Comparison of ENCODE assay signal across 9 cellular contexts in the genomic region with DNA sequence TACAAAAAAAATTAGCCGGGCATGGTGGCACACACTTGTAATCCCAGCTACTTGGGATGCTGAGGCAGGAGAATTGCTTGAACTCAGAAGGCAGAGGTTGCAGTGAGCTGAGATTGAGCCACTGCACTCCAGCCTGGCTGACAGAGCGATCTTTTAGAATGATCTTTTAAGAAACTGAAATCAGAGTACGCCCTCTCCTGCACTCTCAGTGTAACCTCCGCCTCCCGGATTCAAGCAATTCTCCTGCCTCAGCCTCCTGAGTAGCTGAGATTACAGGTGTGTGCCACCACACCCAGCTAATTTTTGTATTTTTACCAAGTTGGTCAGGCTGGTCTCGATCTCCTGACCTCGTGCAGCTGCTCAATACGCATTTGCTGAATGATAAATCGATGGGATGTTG. TPM values are rescaled to one million over a fixed set of nuclear protein-coding genes. Genes with fewer than 3 reads are reported as not detected.
DNase-seq lines count a peak whose midpoint lies in the region; ATAC-seq, FAIRE-seq and TF ChIP-seq lines count a peak whose summit lies in the region.
"Not testable (repeated sequence)": the region's sequence is repeated elsewhere in the genome, so short reads cannot be mapped to it uniquely, and the experiment has no call there.
"Had no signal": no experiment of that assay in that cellular context is flagged by ENCODE, and none has a peak within 500 bp of the region (broad histone marks: within the 10 kb centered on the region; RNA-seq: fewer than 3 reads in every experiment).

No MANE protein-coding gene starts in this region.

- CTCF ChIA-PET in HCT116 (lab: Charles Lee): interaction anchor here (0.6 to 1.4 kb wide), 5 partner anchors 21 to 433 kb away, joined by 3 to 6 read pairs (median 4); partner anchors contain the start of gene POGZ
- CTCF ChIA-PET in HepG2 (lab: Yijun Ruan, JAX; ENCODE audit: low intra/inter-chr PET ratio, low total read pairs): interaction anchor here (1.7 to 2.4 kb wide), 4 partner anchors 41 to 199 kb away, joined by 6 to 21 read pairs (median 16); no protein-coding TSS in a partner anchor

- intact Hi-C loops in HCT116 (cut with micrococcal nuclease): loop anchor here (2.0 kb wide), 1 partner anchor 139 kb away; no protein-coding TSS in a partner anchor
- intact Hi-C loops in HepG2 (cut with micrococcal nuclease; ENCODE audit: unreplicated experiment): loop anchor here (2.0 kb wide), 1 partner anchor 103 kb away; no protein-coding TSS in a partner anchor

- H3K79me2 ChIP-seq in HCT116 (ENCODE audit: insufficient read depth, low read length); HepG2 (ENCODE audit: insufficient read depth, low read length): not testable (repeated sequence)

- BruUV-seq in HCT116 (replicated peaks; lab: Mats Ljungman, UMichigan); HepG2 (replicated peaks; lab: Mats Ljungman, UMichigan): not testable (repeated sequence)

- in situ Hi-C loops in HepG2 (cut with HindIII; ENCODE audit: extremely low pct_ligation_motif_present, low pct_unique_long_range_greater_than_20kb): loop anchor here (10.0 to 25.0 kb wide), 2 partner anchors 139 to 197 kb away; partner anchors contain the start of gene TUFT1

- not testable (repeated sequence) for ATAC-seq in HCT116, foreskin keratinocyte, HepG2

- H3K9me2 ChIP-seq in HCT116 (ENCODE audit: insufficient read depth): not testable (repeated sequence)

- not testable (repeated sequence) for TF ChIP-seq EP300 in HepG2 (IDR thresholded peaks at IDR 0.05; ENCODE audit: low read depth in 2 of 2, low read length in 2 of 2); HepG2 (CRISPR knock-in tag; IDR thresholded peaks at IDR 0.05; ENCODE audit: borderline replicate concordance)

- 0 out of 6 replicates have a peak, but pooled peaks of 1 of the 3 experiments have one; percentile 5 for TF ChIP-seq CTCF in HCT116 (IDR thresholded peaks at IDR 0.05 in 2 of 3, conservative IDR thresholded peaks at IDR 0.05 in 1 of 3; ENCODE audit: borderline replicate concordance in 1 of 3, insufficient read depth in 1 of 3, low read depth in 2 of 3, low read length in 2 of 3)
- peak; percentile 40; the same call in 1 of the 2 replicates for TF ChIP-seq CTCF in WERI-Rb-1 (IDR thresholded peaks at IDR 0.05; ENCODE audit: low read depth, low read length)
- peak; percentile 5 for TF ChIP-seq CTCF in foreskin keratinocyte (conservative IDR thresholded peaks at IDR 0.05)
- TF ChIP-seq CTCF in HepG2 (CRISPR knock-in tag; IDR thresholded peaks at IDR 0.05): not testable (repeated sequence)

- H3K4me1 ChIP-seq in HCT116 (ENCODE audit: control insufficient read depth in 1 of 2, insufficient read depth in 2 of 2, low read length in 2 of 2); foreskin keratinocyte: not testable (repeated sequence)
- peaks cover 24% of the 10 kb centered on the region for H3K4me1 ChIP-seq in HepG2 (ENCODE audit: insufficient read depth, low read length)

- not testable (repeated sequence) for H3K36me3 ChIP-seq in HCT116 (ENCODE audit: control insufficient read depth in 1 of 2, insufficient read depth in 2 of 2, low read length in 2 of 2); WERI-Rb-1; HepG2 (replicated peaks in 1 of 2; ENCODE audit: control insufficient read depth in 1 of 2, insufficient read depth in 2 of 2, low read length in 2 of 2)

- not testable (repeated sequence) for H3K27ac ChIP-seq in HCT116 (ENCODE audit: low read depth, low read length); WERI-Rb-1; foreskin keratinocyte; HepG2 (ENCODE audit: extremely low read length, insufficient read depth, low read length)

- H2AFZ ChIP-seq in HCT116 (ENCODE audit: low read depth, low read length, poor library complexity, severe bottlenecking); HepG2 (ENCODE audit: low read length): not testable (repeated sequence)

- not testable (repeated sequence) for DNase-seq in HCT116 (ENCODE audit: low read depth, low spot score); foreskin keratinocyte; HepG2 (ENCODE audit: low spot score)
- peak; percentile 50 for DNase-seq in WERI-Rb-1

- RAD21 ChIA-PET in HCT116 (lab: Charles Lee; ENCODE audit: low non-redundant PET in 1 of 2, low total read pairs in 2 of 2, uncharacterized antibody in 2 of 2, unreplicated experiment in 2 of 2): interaction anchor here (0.6 to 1.4 kb wide), 3 partner anchors 33 to 103 kb away, joined by 4 to 6 read pairs (median 5); no protein-coding TSS in a partner anchor

- H4K20me1 ChIP-seq in HCT116 (ENCODE audit: insufficient read depth); HepG2 (ENCODE audit: insufficient read depth, low read length): not testable (repeated sequence)

- not testable (repeated sequence) for H3K9me3 ChIP-seq in HCT116 (ENCODE audit: control insufficient read depth in 1 of 2, insufficient read depth in 1 of 2, low read depth in 1 of 2, low read length in 2 of 2)
- H3K9me3 ChIP-seq in WERI-Rb-1 (ENCODE audit: severe bottlenecking) (peaks cover 21% of the 10 kb centered on the region), HepG2 (ENCODE audit: low read length) (peaks cover 16% of the 10 kb centered on the region; the same call in 1 of the 2 replicates)

- FAIRE-seq in HepG2 (lab: Jason Lieb, UNC): not testable (repeated sequence)

- WGBS in HepG2 (ENCODE audit: low lambda C conversion rate): 50% methylated on average over 9 of the region's 9 CpGs

- not testable (repeated sequence) for H3K4me3 ChIP-seq in HCT116 (replicated peaks in 1 of 2; ENCODE audit: low read depth in 1 of 2, low read length in 2 of 2); WERI-Rb-1 (ENCODE audit: low read depth, low read length); HepG2 (replicated peaks in 1 of 3; ENCODE audit: insufficient read depth in 1 of 3, low read depth in 2 of 3, low read length in 3 of 3)

- H3K27me3 ChIP-seq in HCT116 (ENCODE audit: insufficient read depth, low read length); WERI-Rb-1 (ENCODE audit: insufficient read depth, low read depth, severe bottlenecking); foreskin keratinocyte; HepG2 (ENCODE audit: control insufficient read depth in 1 of 2, insufficient read depth in 2 of 2, low read length in 2 of 2): not testable (repeated sequence)

- TF ChIP-seq POLR2A in HCT116 (IDR thresholded peaks at IDR 0.05; ENCODE audit: borderline replicate concordance, extremely low read depth, insufficient read depth, insufficient read length); HepG2 (IDR thresholded peaks at IDR 0.05; ENCODE audit: insufficient read depth in 1 of 2, low read depth in 2 of 2, low read length in 2 of 2): not testable (repeated sequence)

- H3K4me2 ChIP-seq in HCT116 (ENCODE audit: low read length); HepG2 (ENCODE audit: low read depth, low read length): not testable (repeated sequence)

- TF ChIP-seq RAD21 in HCT116 (IDR thresholded peaks at IDR 0.05; ENCODE audit: low read depth): peak; percentile 30; the same call in 1 of the 2 replicates
- not testable (repeated sequence) for TF ChIP-seq RAD21 in HepG2 (CRISPR knock-in tag; IDR thresholded peaks at IDR 0.05)

- not testable (repeated sequence) for H3K9ac ChIP-seq in HCT116 (ENCODE audit: low read length); HepG2 (ENCODE audit: insufficient read depth, low read depth, low read length)

- POLR2A ChIA-PET in HCT116 (lab: Charles Lee): interaction anchor here (2.5 kb wide), 1 partner anchor 194 kb away, joined by 10 read pairs; the partner anchor contains the start of gene TUFT1
- POLR2A ChIA-PET in HepG2 (lab: Yijun Ruan, JAX): not testable (repeated sequence)

RNA-seq across cellular contexts. Expression of gene RIIAD1, which starts 12.7 kb away (rescaled TPM):
- total RNA-seq in HCT116 (2021; ENCODE audit: unreplicated experiment): 0.12 TPM
- polyA plus RNA-seq in HCT116 (2012): not detected in 2 replicates
- total RNA-seq in foreskin keratinocyte: not detected in 2 replicates
- polyA plus RNA-seq in foreskin keratinocyte: not detected in 2 replicates
- total RNA-seq in HepG2 (2016; rRNA removed; fragmentation: Illumina TruSeq; extraction: Trizol): not detected in 2 replicates
- total RNA-seq in HepG2 (2016; cell fraction: cytosol; rRNA removed; fragmentation: Illumina TruSeq; extraction: Trizol; ENCODE audit: low read depth): not detected in 2 replicates
- total RNA-seq in HepG2 (2016; cell fraction: insoluble cytoplasmic fraction; rRNA removed; fragmentation: Illumina TruSeq; extraction: Trizol): not detected in 2 replicates
- not detected in 2 replicates for total RNA-seq in HepG2 (2016; cell fraction: membrane; rRNA removed; fragmentation: Illumina TruSeq; extraction: Trizol)
- total RNA-seq in HepG2 (2016; cell fraction: nucleus; rRNA removed; fragmentation: Illumina TruSeq; extraction: Trizol): not detected in 2 replicates
- polyA plus RNA-seq in HepG2 (2011; rRNA removed): not detected in 2 replicates
- polyA plus RNA-seq in HepG2 (2011; cell fraction: cytosol; rRNA removed): not detected in 2 replicates
- not detected in 2 replicates for polyA plus RNA-seq in HepG2 (2011; cell fraction: nucleus; rRNA removed)
- polyA plus RNA-seq in HepG2 (2012): not detected in 2 replicates
- polyA plus RNA-seq in HepG2 (2016; cell fraction: cytosol; fragmentation: Illumina TruSeq; extraction: Trizol; ENCODE audit: low read depth): not detected in 2 replicates
- not detected in 2 replicates for polyA plus RNA-seq in HepG2 (2016; cell fraction: insoluble cytoplasmic fraction; fragmentation: Illumina TruSeq; extraction: Trizol; ENCODE audit: low read depth)
- polyA plus RNA-seq in HepG2 (2016; cell fraction: membrane; fragmentation: Illumina TruSeq; extraction: Trizol; ENCODE audit: low read depth): not detected in 2 replicates
- not detected in 2 replicates for polyA plus RNA-seq in HepG2 (2016; cell fraction: nucleus; fragmentation: Illumina TruSeq; extraction: Trizol; ENCODE audit: insufficient read depth, low read depth)
- not detected in 2 replicates for polyA minus RNA-seq in HepG2 (2011; rRNA and poly(A)+ RNA removed; ENCODE audit: low replicate concordance)
- polyA minus RNA-seq in HepG2 (2011; cell fraction: cytosol; rRNA and poly(A)+ RNA removed): not detected in 2 replicates
- polyA minus RNA-seq in HepG2 (2011; cell fraction: nucleus; rRNA and poly(A)+ RNA removed): not detected in 2 replicates
- total RNA-seq: A673; Calu3; CD4-positive, alpha-beta T cell; CD8-positive, alpha-beta T cell had no signal
- polyA plus RNA-seq: AG04450 had no signal

RNA-seq across cellular contexts. Expression of gene CELF3, which starts 17.4 kb away (rescaled TPM):
- not detected for total RNA-seq in HCT116 (2021; ENCODE audit: unreplicated experiment)
- polyA plus RNA-seq in HCT116 (2012): 0.02 and 0.04 TPM in 2 replicates
- not detected in 2 replicates for total RNA-seq in foreskin keratinocyte
- not detected in 2 replicates for polyA plus RNA-seq in foreskin keratinocyte
- not detected in 2 replicates for total RNA-seq in HepG2 (2016; rRNA removed; fragmentation: Illumina TruSeq; extraction: Trizol)
- not detected in 2 replicates for total RNA-seq in HepG2 (2016; cell fraction: cytosol; rRNA removed; fragmentation: Illumina TruSeq; extraction: Trizol; ENCODE audit: low read depth)
- total RNA-seq in HepG2 (2016; cell fraction: insoluble cytoplasmic fraction; rRNA removed; fragmentation: Illumina TruSeq; extraction: Trizol): not detected in 2 replicates
- 0.10 TPM in 1 of 2 replicates, not detected in the other for total RNA-seq in HepG2 (2016; cell fraction: membrane; rRNA removed; fragmentation: Illumina TruSeq; extraction: Trizol)
- not detected in 2 replicates for total RNA-seq in HepG2 (2016; cell fraction: nucleus; rRNA removed; fragmentation: Illumina TruSeq; extraction: Trizol)
- not detected in 2 replicates for polyA plus RNA-seq in HepG2 (2011; rRNA removed)
- 0.03 TPM in 1 of 2 replicates, not detected in the other for polyA plus RNA-seq in HepG2 (2011; cell fraction: cytosol; rRNA removed)
- 0.05 and 0.09 TPM in 2 replicates for polyA plus RNA-seq in HepG2 (2011; cell fraction: nucleus; rRNA removed)
- polyA plus RNA-seq in HepG2 (2012): 0.11 TPM in 1 of 2 replicates, not detected in the other
- polyA plus RNA-seq in HepG2 (2016; cell fraction: cytosol; fragmentation: Illumina TruSeq; extraction: Trizol; ENCODE audit: low read depth): not detected in 2 replicates
- polyA plus RNA-seq in HepG2 (2016; cell fraction: insoluble cytoplasmic fraction; fragmentation: Illumina TruSeq; extraction: Trizol; ENCODE audit: low read depth): 0.25 TPM in 1 of 2 replicates, not detected in the other
- polyA plus RNA-seq in HepG2 (2016; cell fraction: membrane; fragmentation: Illumina TruSeq; extraction: Trizol; ENCODE audit: low read depth): not detected in 2 replicates
- not detected in 2 replicates for polyA plus RNA-seq in HepG2 (2016; cell fraction: nucleus; fragmentation: Illumina TruSeq; extraction: Trizol; ENCODE audit: insufficient read depth, low read depth)
- polyA minus RNA-seq in HepG2 (2011; rRNA and poly(A)+ RNA removed; ENCODE audit: low replicate concordance): not detected in 2 replicates
- not detected in 2 replicates for polyA minus RNA-seq in HepG2 (2011; cell fraction: cytosol; rRNA and poly(A)+ RNA removed)
- not detected in 2 replicates for polyA minus RNA-seq in HepG2 (2011; cell fraction: nucleus; rRNA and poly(A)+ RNA removed)
- total RNA-seq: A673; Calu3; CD4-positive, alpha-beta T cell; CD8-positive, alpha-beta T cell had no signal
- polyA plus RNA-seq: AG04450 had no signal

RNA-seq across cellular contexts. Expression of gene MRPL9, which starts 29.3 kb away (rescaled TPM):
- total RNA-seq in HCT116 (2021; ENCODE audit: unreplicated experiment) (94.5 TPM), foreskin keratinocyte (91.3 and 101 TPM in 2 replicates), HepG2 (2016; rRNA removed; fragmentation: Illumina TruSeq; extraction: Trizol) (107 and 119 TPM in 2 replicates)
- 64.1 and 85.2 TPM in 2 replicates for polyA plus RNA-seq in HCT116 (2012)
- polyA plus RNA-seq in foreskin keratinocyte (98.1 and 105 TPM in 2 replicates), HepG2 (2011; rRNA removed) (64.3 and 72.1 TPM in 2 replicates)
- total RNA-seq in HepG2 (2016; cell fraction: cytosol; rRNA removed; fragmentation: Illumina TruSeq; extraction: Trizol; ENCODE audit: low read depth): 60.2 TPM in 2 replicates
- total RNA-seq in HepG2 (2016; cell fraction: insoluble cytoplasmic fraction; rRNA removed; fragmentation: Illumina TruSeq; extraction: Trizol): 102 and 120 TPM in 2 replicates
- total RNA-seq in HepG2 (2016; cell fraction: membrane; rRNA removed; fragmentation: Illumina TruSeq; extraction: Trizol): 64.6 and 69.8 TPM in 2 replicates
- 48.1 and 63.1 TPM in 2 replicates for total RNA-seq in HepG2 (2016; cell fraction: nucleus; rRNA removed; fragmentation: Illumina TruSeq; extraction: Trizol)
- 52.6 and 61.1 TPM in 2 replicates for polyA plus RNA-seq in HepG2 (2011; cell fraction: cytosol; rRNA removed)
- polyA plus RNA-seq in HepG2 (2011; cell fraction: nucleus; rRNA removed): 70.6 and 76.7 TPM in 2 replicates
- 66.7 and 75.5 TPM in 2 replicates for polyA plus RNA-seq in HepG2 (2012)
- polyA plus RNA-seq in HepG2 (2016; cell fraction: cytosol; fragmentation: Illumina TruSeq; extraction: Trizol; ENCODE audit: low read depth): 43.8 and 46.0 TPM in 2 replicates
- polyA plus RNA-seq in HepG2 (2016; cell fraction: insoluble cytoplasmic fraction; fragmentation: Illumina TruSeq; extraction: Trizol; ENCODE audit: low read depth): 120 and 126 TPM in 2 replicates
- 60.2 and 71.9 TPM in 2 replicates for polyA plus RNA-seq in HepG2 (2016; cell fraction: membrane; fragmentation: Illumina TruSeq; extraction: Trizol; ENCODE audit: low read depth)
- polyA plus RNA-seq in HepG2 (2016; cell fraction: nucleus; fragmentation: Illumina TruSeq; extraction: Trizol; ENCODE audit: insufficient read depth, low read depth): 76.3 and 94.3 TPM in 2 replicates
- polyA minus RNA-seq in HepG2 (2011; rRNA and poly(A)+ RNA removed; ENCODE audit: low replicate concordance): 27.1 and 132 TPM in 2 replicates
- 36.5 and 37.1 TPM in 2 replicates for polyA minus RNA-seq in HepG2 (2011; cell fraction: cytosol; rRNA and poly(A)+ RNA removed)
- polyA minus RNA-seq in HepG2 (2011; cell fraction: nucleus; rRNA and poly(A)+ RNA removed): 35.1 and 42.1 TPM in 2 replicates

RNA-seq across cellular contexts. Expression of gene TDRKH, which starts 56.3 kb away (rescaled TPM):
- total RNA-seq in HCT116 (2021; ENCODE audit: unreplicated experiment) (11.1 TPM), foreskin keratinocyte (9.4 and 12.4 TPM in 2 replicates), HepG2 (2016; rRNA removed; fragmentation: Illumina TruSeq; extraction: Trizol) (5.4 and 5.6 TPM in 2 replicates)
- 5.2 and 8.2 TPM in 2 replicates for polyA plus RNA-seq in HCT116 (2012)
- polyA plus RNA-seq in foreskin keratinocyte (5.2 and 6.2 TPM in 2 replicates), HepG2 (2011; rRNA removed) (3.9 and 4.3 TPM in 2 replicates)
- 0.30 and 0.62 TPM in 2 replicates for total RNA-seq in HepG2 (2016; cell fraction: cytosol; rRNA removed; fragmentation: Illumina TruSeq; extraction: Trizol; ENCODE audit: low read depth)
- 4.9 and 5.8 TPM in 2 replicates for total RNA-seq in HepG2 (2016; cell fraction: insoluble cytoplasmic fraction; rRNA removed; fragmentation: Illumina TruSeq; extraction: Trizol)
- 1.9 and 2.7 TPM in 2 replicates for total RNA-seq in HepG2 (2016; cell fraction: membrane; rRNA removed; fragmentation: Illumina TruSeq; extraction: Trizol)
- total RNA-seq in HepG2 (2016; cell fraction: nucleus; rRNA removed; fragmentation: Illumina TruSeq; extraction: Trizol): 3.2 and 4.4 TPM in 2 replicates
- polyA plus RNA-seq in HepG2 (2011; cell fraction: cytosol; rRNA removed): 2.3 and 3.8 TPM in 2 replicates
- 2.4 and 4.6 TPM in 2 replicates for polyA plus RNA-seq in HepG2 (2011; cell fraction: nucleus; rRNA removed)
- polyA plus RNA-seq in HepG2 (2012): 5.1 and 5.6 TPM in 2 replicates
- polyA plus RNA-seq in HepG2 (2016; cell fraction: cytosol; fragmentation: Illumina TruSeq; extraction: Trizol; ENCODE audit: low read depth): 0.55 and 0.59 TPM in 2 replicates
- polyA plus RNA-seq in HepG2 (2016; cell fraction: insoluble cytoplasmic fraction; fragmentation: Illumina TruSeq; extraction: Trizol; ENCODE audit: low read depth): 5.3 and 5.4 TPM in 2 replicates
- 1.2 and 1.4 TPM in 2 replicates for polyA plus RNA-seq in HepG2 (2016; cell fraction: membrane; fragmentation: Illumina TruSeq; extraction: Trizol; ENCODE audit: low read depth)
- polyA plus RNA-seq in HepG2 (2016; cell fraction: nucleus; fragmentation: Illumina TruSeq; extraction: Trizol; ENCODE audit: insufficient read depth, low read depth): 3.8 and 4.5 TPM in 2 replicates
- polyA minus RNA-seq in HepG2 (2011; rRNA and poly(A)+ RNA removed; ENCODE audit: low replicate concordance): 2.0 and 2.3 TPM in 2 replicates
- polyA minus RNA-seq in HepG2 (2011; cell fraction: cytosol; rRNA and poly(A)+ RNA removed): 1.8 and 3.2 TPM in 2 replicates
- 4.0 and 4.5 TPM in 2 replicates for polyA minus RNA-seq in HepG2 (2011; cell fraction: nucleus; rRNA and poly(A)+ RNA removed)
